Comparison of ENCODE assay signal across 22 cellular contexts in genomic region chr4:7007142-7007907, GRCh38. TPM values are rescaled to one million over a fixed set of nuclear protein-coding genes. Genes with fewer than 3 reads are reported as not detected.
DNase-seq lines count a peak whose midpoint lies in the region; ATAC-seq, FAIRE-seq and TF ChIP-seq lines count a peak whose summit lies in the region.
"Had no signal": no experiment of that assay in that cellular context is flagged by ENCODE, and none has a peak within 500 bp of the region (broad histone marks: within the 10 kb centered on the region; RNA-seq: fewer than 3 reads in every experiment).

No MANE protein-coding gene starts in this region.

- H3K14ac ChIP-seq in H1 (ENCODE audit: insufficient read length) (no peak overlapping the region), neuronal stem cell (ENCODE audit: low read length) (no peak overlapping the region)

- H3K4me2 ChIP-seq in H1 (ENCODE audit: insufficient read depth in 1 of 2, low read depth in 2 of 2, low read length in 2 of 2) (peak overlapping the region; percentile 28 to 45; a peak in 3 of 4 replicates), neuronal stem cell (ENCODE audit: insufficient read depth, low read length, poor library complexity, severe bottlenecking) (no peak overlapping the region)

- H4K20me1 ChIP-seq in H1 (replicated peaks in 1 of 2; ENCODE audit: control insufficient read depth in 1 of 2, insufficient read depth in 2 of 2, low read length in 2 of 2): peaks cover 23 to 39% of the 10 kb centered on the region in 2 experiments

- H4K8ac ChIP-seq in H1 (ENCODE audit: extremely low read depth, insufficient read depth, low read length): no peak overlapping the region
- no peak overlapping the region for H4K8ac ChIP-seq in neuronal stem cell (ENCODE audit: low read depth, low read length)

- peaks cover 0 to 5% of the 10 kb centered on the region in 2 experiments; a peak in 2 of 4 replicates for H3K79me2 ChIP-seq in H1 (ENCODE audit: control insufficient read depth in 1 of 2, insufficient read depth in 2 of 2, low read length in 2 of 2)
- H3K79me2 ChIP-seq: parathyroid adenoma had no signal

- peaks cover 86% of the 10 kb centered on the region for H3K36me3 Mint-ChIP-seq in Caco-2 (ENCODE audit: insufficient read depth, unreplicated experiment)

- H2AFZ ChIP-seq in H1 (ENCODE audit: low read length) (no peak overlapping the region), neuronal stem cell (ENCODE audit: low read length) (no peak overlapping the region)
- H2AFZ ChIP-seq: parathyroid adenoma had no signal

- H3K4ac ChIP-seq in H1 (replicated peaks; ENCODE audit: insufficient read length, low read depth, low read length) (no peak overlapping the region), neuronal stem cell (ENCODE audit: low read length) (no peak overlapping the region)

- peaks cover 19% of the 10 kb centered on the region for H3K4me1 Mint-ChIP-seq in Caco-2 (ENCODE audit: low read depth, unreplicated experiment)

- H3K4me1 ChIP-seq in Caco-2 (peaks cover 12% of the 10 kb centered on the region), HUES48 (ENCODE audit: control insufficient read depth, insufficient read depth, low read length) (peaks cover 22% of the 10 kb centered on the region), H1 (replicated peaks in 1 of 4; ENCODE audit: control insufficient read depth in 3 of 4, insufficient read depth in 4 of 4, low read length in 3 of 4) (peaks cover 2 to 8% (median 6%) of the 10 kb centered on the region in 4 experiments; a peak in 6 of 7 replicates), neuronal stem cell (ENCODE audit: control insufficient read depth in 2 of 2, insufficient read depth in 1 of 2, low read depth in 1 of 2, low read length in 2 of 2) (peaks cover 0 to 10% of the 10 kb centered on the region in 2 donors), foreskin keratinocyte (peaks cover 5% of the 10 kb centered on the region)
- H3K4me1 ChIP-seq: parathyroid adenoma, uterus had no signal

- no peak overlapping the region for H3K56ac ChIP-seq in H1 (replicated peaks; ENCODE audit: insufficient read length, low read depth, low read length)

- intact Hi-C loops in Caco-2 (cut with micrococcal nuclease; ENCODE audit: unreplicated experiment): loop anchor here (1.0 kb wide), 1 partner anchor 33 kb away; no protein-coding TSS in a partner anchor

- TF ChIP-seq RAD21 in H1 (IDR thresholded peaks at IDR 0.05 in 1 of 2, conservative IDR thresholded peaks at IDR 0.05 in 1 of 2; ENCODE audit: low read depth in 2 of 2, low read length in 2 of 2): peak; percentile 14 to 35; a peak in 2 of 4 replicates

- H2BK12ac ChIP-seq in H1 (ENCODE audit: low read depth, low read length): no peak overlapping the region
- no peak overlapping the region for H2BK12ac ChIP-seq in neuronal stem cell (ENCODE audit: low read length)

- H3K9ac ChIP-seq in HUES48 (ENCODE audit: low read depth, low read length) (no peak overlapping the region), H1 (replicated peaks in 1 of 4; ENCODE audit: extremely low read depth in 1 of 4, low read depth in 3 of 4, low read length in 3 of 4) (no peak overlapping the region), neuronal stem cell (ENCODE audit: low read depth, low read length, poor library complexity) (peak overlapping the region; percentile 86)
- H3K9ac ChIP-seq: parathyroid adenoma had no signal

- no peaks in the 10 kb centered on the region for H3K27me3 ChIP-seq in Caco-2 (replicated peaks; ENCODE audit: control insufficient read depth, insufficient read depth, low read length)
- no peaks in the 10 kb centered on the region for H3K27me3 ChIP-seq in HUES48 (ENCODE audit: control insufficient read depth, insufficient read depth, low read length)
- H3K27me3 ChIP-seq in H1 (replicated peaks in 1 of 4; ENCODE audit: control insufficient read depth in 3 of 4, extremely low read depth in 1 of 4, insufficient read depth in 3 of 4, low read length in 3 of 4): no peaks in the 10 kb centered on the region
- H3K27me3 ChIP-seq in neuronal stem cell (ENCODE audit: control insufficient read depth in 3 of 3, insufficient read depth in 3 of 3, low read depth in 1 of 3, low read length in 3 of 3): no peaks in the 10 kb centered on the region
- no peaks in the 10 kb centered on the region for H3K27me3 ChIP-seq in foreskin keratinocyte
- H3K27me3 ChIP-seq: uterus had no signal

- H2AK5ac ChIP-seq in H1 (ENCODE audit: low read depth, low read length): no peak overlapping the region
- H2AK5ac ChIP-seq in neuronal stem cell (ENCODE audit: low read depth, low read length): no peak overlapping the region

- no peaks in the 10 kb centered on the region for H3K23me2 ChIP-seq in H1 (ENCODE audit: low read depth, low read length)

- H2BK20ac ChIP-seq in H1 (ENCODE audit: low read length): no peak overlapping the region

- no peak overlapping the region for H3K4me3 ChIP-seq in Caco-2 (ENCODE audit: low read depth, low read length)
- H3K4me3 ChIP-seq in HUES48 (ENCODE audit: low read depth, low read length): no peak overlapping the region
- H3K4me3 ChIP-seq in H1 (ENCODE audit: extremely low read depth in 1 of 4, insufficient read depth in 2 of 4, low read depth in 3 of 4, low read length in 4 of 4): peak overlapping the region in 2 of 4 experiments; percentile 1 to 11; a peak in 2 of 8 replicates
- no peak overlapping the region for H3K4me3 ChIP-seq in neuronal stem cell (ENCODE audit: low read length in 2 of 2)
- H3K4me3 ChIP-seq: uterus had no signal

- H2BK5ac ChIP-seq in H1 (ENCODE audit: low read depth, low read length) (no peak overlapping the region), neuronal stem cell (ENCODE audit: low read length) (no peak overlapping the region)

- ATAC-seq in foreskin keratinocyte: no peak
- no peak for ATAC-seq in HG02678 (IDR thresholded peaks at IDR 0.05; ENCODE audit: unreplicated experiment)
- ATAC-seq: left ventricle myocardium superior had no signal

- H2BK120ac ChIP-seq in H1 (replicated peaks; ENCODE audit: low read depth, low read length) (no peak overlapping the region), neuronal stem cell (ENCODE audit: low read depth, low read length) (no peak overlapping the region)

- TF ChIP-seq EP300 in H1 (IDR thresholded peaks at IDR 0.05; ENCODE audit: borderline replicate concordance in 1 of 2, low read depth in 2 of 2, low read length in 2 of 2): no peak

- H3K36me3 ChIP-seq in Caco-2 (ENCODE audit: control insufficient read depth, insufficient read depth, low read length): peaks cover 3% of the 10 kb centered on the region
- peaks cover 70% of the 10 kb centered on the region for H3K36me3 ChIP-seq in HUES48 (ENCODE audit: control insufficient read depth, insufficient read depth, low read length)
- peaks cover 0 to 42% (median 24%) of the 10 kb centered on the region in 4 experiments; a peak in 7 of 8 replicates for H3K36me3 ChIP-seq in H1 (ENCODE audit: control insufficient read depth in 2 of 4, insufficient read depth in 4 of 4, low read length in 3 of 4)
- peaks cover 23 to 93% of the 10 kb centered on the region in 2 donors for H3K36me3 ChIP-seq in neuronal stem cell (replicated peaks in 1 of 2; ENCODE audit: control insufficient read depth in 2 of 2, insufficient read depth in 2 of 2, low read length in 2 of 2)
- H3K36me3 ChIP-seq: uterus had no signal

- peak overlapping the region; percentile 32 for H3K27ac Mint-ChIP-seq in Caco-2 (ENCODE audit: unreplicated experiment)
- H3K27ac Mint-ChIP-seq: activated naive CD8-positive, alpha-beta T cell treated with anti-CD3 and anti-CD28 coated beads for 36 hours had no signal

- H2BK15ac ChIP-seq in H1 (ENCODE audit: low read length) (no peak overlapping the region), neuronal stem cell (ENCODE audit: low read length) (no peak overlapping the region)

- peak in 1 of 2 experiments; percentile 36 for DNase-seq in Caco-2
- DNase-seq in H1 (ENCODE audit: low read depth in 1 of 2, low spot score in 2 of 2): no peak
- no peak for DNase-seq in neuronal stem cell (ENCODE audit: low spot score)
- no peak for DNase-seq in foreskin keratinocyte
- DNase-seq in NCI-H2227 (lab: John Stamatoyannopoulos, UW; ENCODE audit: unreplicated experiment): no peak
- DNase-seq: activated CD4-positive, alpha-beta T cell treated with anti-CD3 and anti-CD28 coated beads for 48 hours; activated naive CD8-positive, alpha-beta T cell treated with anti-CD3 and anti-CD28 coated beads for 36 hours; activated T-cell treated with anti-CD3 and anti-CD28 coated beads, Interleukin-2, amount 50 U/mL, for 1 hour; Calu3; dermis blood vessel endothelial cell; erythroblast; left ventricle myocardium superior; NCI-H1105; NCI-H2171; NCI-H69; OCI-M1; stimulated activated CD4-positive, alpha-beta T cell treated with anti-CD3 and anti-CD28 coated beads, Interleukin-4, amount 100 ng/mL, for 24 hours; substantia nigra; uterus had no signal

- H4K91ac ChIP-seq in H1 (replicated peaks; ENCODE audit: insufficient read length, low read length) (no peak overlapping the region), neuronal stem cell (ENCODE audit: low read depth, low read length, poor library complexity) (no peak overlapping the region)

- H3K79me1 ChIP-seq in H1 (ENCODE audit: low read depth, low read length): peaks cover 8% of the 10 kb centered on the region
- peaks cover 3% of the 10 kb centered on the region for H3K79me1 ChIP-seq in neuronal stem cell (ENCODE audit: low read depth, low read length)

- H3K9me3 ChIP-seq in Caco-2: no peaks in the 10 kb centered on the region
- H3K9me3 ChIP-seq in HUES48 (ENCODE audit: control insufficient read depth, insufficient read depth, low read length): no peaks in the 10 kb centered on the region
- no peaks in the 10 kb centered on the region for H3K9me3 ChIP-seq in H1 (ENCODE audit: insufficient read depth in 2 of 2, low read depth in 1 of 2, low read length in 1 of 2)
- H3K9me3 ChIP-seq in neuronal stem cell (replicated peaks in 1 of 2; ENCODE audit: control insufficient read depth in 2 of 2, insufficient read depth in 1 of 2, low read depth in 1 of 2, low read length in 2 of 2): no peaks in the 10 kb centered on the region
- H3K9me3 ChIP-seq: uterus had no signal

- no peaks in the 10 kb centered on the region for H3K27me3 Mint-ChIP-seq in Caco-2 (ENCODE audit: insufficient read depth, unreplicated experiment)
- H3K27me3 Mint-ChIP-seq: activated naive CD8-positive, alpha-beta T cell treated with anti-CD3 and anti-CD28 coated beads for 36 hours had no signal

- H3K9me3 Mint-ChIP-seq in Caco-2 (ENCODE audit: unreplicated experiment): no peaks in the 10 kb centered on the region
- H3K9me3 Mint-ChIP-seq: activated naive CD8-positive, alpha-beta T cell treated with anti-CD3 and anti-CD28 coated beads for 36 hours had no signal

- TF ChIP-seq POLR2A in H1 (IDR thresholded peaks at IDR 0.05; ENCODE audit: control extremely low read depth in 1 of 2, low read depth in 2 of 2, low read length in 2 of 2): no peak

- H3K18ac ChIP-seq in H1 (ENCODE audit: extremely low read depth, low read length) (no peak overlapping the region), neuronal stem cell (ENCODE audit: low read length) (peak overlapping the region; percentile 68)

- no peak overlapping the region for H3K23ac ChIP-seq in H1 (ENCODE audit: insufficient read length)
- H3K23ac ChIP-seq in neuronal stem cell (ENCODE audit: low read depth, low read length, poor library complexity): no peak overlapping the region

- no TSS peak for BruUV-seq in Caco-2 (replicated peaks; lab: Mats Ljungman, UMichigan)

- TF ChIP-seq CTCF in Caco-2 (IDR thresholded peaks at IDR 0.05; ENCODE audit: insufficient read depth in 1 of 2, low read depth in 1 of 2, low read length in 1 of 2, severe bottlenecking in 1 of 2, unreplicated experiment in 1 of 2) (peak in 1 of 2 experiments; percentile 6), H1 (IDR thresholded peaks at IDR 0.05; ENCODE audit: control extremely low read depth in 1 of 3, insufficient read depth in 1 of 3, low read depth in 1 of 3, low read length in 3 of 3) (peak in 2 of 3 experiments; percentile 16 to 35; a peak in 2 of 4 replicates), foreskin keratinocyte (conservative IDR thresholded peaks at IDR 0.05) (no peak)

- no peak for FAIRE-seq in H1 (lab: Jason Lieb, UNC)

- H3K4me3 Mint-ChIP-seq in Caco-2 (ENCODE audit: unreplicated experiment): no peak overlapping the region
- H3K4me3 Mint-ChIP-seq: activated naive CD8-positive, alpha-beta T cell treated with anti-CD3 and anti-CD28 coated beads for 36 hours had no signal

- WGBS in H1 (ENCODE audit: extremely low coverage in 1 of 2, insufficient coverage in 1 of 2, insufficient read length in 1 of 2, insufficient replicate concordance in 2 of 2, low coverage in 1 of 2, low lambda C conversion rate in 2 of 2, missing lambda C conversion rate in 1 of 2), 2 experiments: 74% methylated on average over 12 of the region's 12 CpGs; no CpG with 5 or more reads in 1 of the 2 experiments
- WGBS in neuronal stem cell (ENCODE audit: extremely low coverage in 2 of 2, insufficient read length in 2 of 2, insufficient replicate concordance in 1 of 2), 2 donors: no CpG with 5 or more reads among the region's 12 CpGs

- CTCF ChIA-PET in Caco-2 (lab: Charles Lee) (interaction anchor here (0.6 to 1.7 kb wide), 9 partner anchors 9 to 626 kb away, joined by 3 to 6 read pairs (median 3); no protein-coding TSS in a partner anchor), H1 (lab: Charles Lee; ENCODE audit: partially characterized antibody) (interaction anchor here (0.6 to 3.3 kb wide), 15 partner anchors 9 to 791 kb away, joined by 3 to 16 read pairs (median 4); no protein-coding TSS in a partner anchor)

- POLR2A ChIA-PET in Caco-2 (lab: Charles Lee) (no interaction called here), H1 (lab: Charles Lee; ENCODE audit: partially characterized antibody) (interaction anchor here (0.7 to 4.1 kb wide), 10 partner anchors 9 to 98 kb away, joined by 3 to 21 read pairs (median 4); partner anchors contain the start of genes GRPEL1 and TBC1D14)

- H3K27ac ChIP-seq in HUES48 (ENCODE audit: low read depth, low read length) (peak overlapping the region; percentile 83), H1 (ENCODE audit: low read depth, low read length) (no peak overlapping the region), neuronal stem cell (replicated peaks; ENCODE audit: low read length) (peak overlapping the region; percentile 42), foreskin keratinocyte (no peak overlapping the region)
- H3K27ac ChIP-seq: parathyroid adenoma, uterus had no signal

- no peak overlapping the region for H4K5ac ChIP-seq in H1 (ENCODE audit: insufficient read length, low read depth, low read length)

RNA-seq across cellular contexts. Expression of gene TADA2B, which starts 35.8 kb away (rescaled TPM):
- 17.2 and 21.8 TPM in 2 replicates for total RNA-seq in Caco-2 (2022)
- 12.1 and 12.3 TPM in 2 replicates for total RNA-seq in H1 (2021; fragmentation: NEBNext Ultra II Directional; extraction: Animal tissue kit (Norgen Biotek cat#: 25700))
- polyA plus RNA-seq in H1 (2011; rRNA removed): 5.7 and 6.5 TPM in 2 replicates
- 5.1 TPM for polyA plus RNA-seq in H1 (2011; cell fraction: cytosol; rRNA removed)
- polyA plus RNA-seq in H1 (2011; cell fraction: nucleus; rRNA removed): 8.2 TPM
- polyA plus RNA-seq in H1 (2012, experiment 1 of 2): 7.6 to 10.1 TPM (median 8.7 TPM) in 4 replicates
- 5.6 TPM for polyA plus RNA-seq in H1 (2012, experiment 2 of 2)
- 6.1 TPM for polyA plus RNA-seq in H1 (2013, experiment 1 of 2)
- 6.0 TPM for polyA plus RNA-seq in H1 (2013, experiment 2 of 2)
- polyA minus RNA-seq in H1 (2011; rRNA and poly(A)+ RNA removed): 3.7 and 5.2 TPM in 2 replicates
- polyA minus RNA-seq in H1 (2011; cell fraction: cytosol; rRNA and poly(A)+ RNA removed): 4.4 TPM
- 5.3 TPM for polyA minus RNA-seq in H1 (2011; cell fraction: nucleus; rRNA and poly(A)+ RNA removed)
- polyA plus RNA-seq in neuronal stem cell (2013, experiment 1 of 2): 9.9 TPM
- polyA plus RNA-seq in neuronal stem cell (2013, experiment 2 of 2): 9.9 TPM
- 10.0 and 11.0 TPM in 2 replicates for total RNA-seq in foreskin keratinocyte
- polyA plus RNA-seq in foreskin keratinocyte: 5.1 and 5.5 TPM in 2 replicates

Comparison
In these comparisons a context has a peak if more than half of its experiments do, and no peak if none do; other contexts are left out.
1. H3K27ac ChIP-seq: peak in HUES48 (single experiment) and neuronal stem cell (single experiment); none in H1 (single experiment) and foreskin keratinocyte (single experiment).